In the genomic region with DNA sequence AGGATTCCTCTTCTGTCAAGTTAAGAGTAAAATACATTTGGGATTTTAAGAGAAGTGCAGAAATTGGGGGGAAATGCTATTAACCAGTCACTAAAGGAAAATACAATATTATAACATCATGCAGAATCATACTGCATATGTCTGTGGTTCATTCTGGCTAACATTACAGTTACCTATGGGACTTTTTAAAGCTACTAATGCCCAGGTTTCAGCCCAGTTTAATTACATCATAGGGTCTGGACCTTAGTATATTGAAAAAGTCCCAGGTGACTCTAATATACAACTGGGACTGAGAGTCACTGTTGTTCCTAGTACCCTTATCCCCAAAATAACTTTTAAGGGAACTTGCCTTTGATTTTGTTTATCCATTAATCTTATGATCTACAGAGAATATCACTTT, we compare ENCODE assay signal across 15 cellular contexts. TPM values are rescaled to one million over a fixed set of nuclear protein-coding genes. Genes with fewer than 3 reads are reported as not detected.
DNase-seq lines count a peak whose midpoint lies in the region; ATAC-seq and TF ChIP-seq lines count a peak whose summit lies in the region.
"Had no signal": no experiment of that assay in that cellular context is flagged by ENCODE, and none has a peak within 500 bp of the region (broad histone marks: within the 10 kb centered on the region; RNA-seq: fewer than 3 reads in every experiment).

No MANE protein-coding gene starts in this region.

- peak overlapping the region; percentile 11 for H3K4me2 ChIP-seq in Loucy (ENCODE audit: low read depth, low read length, poor library complexity, severe bottlenecking)
- H3K4me2 ChIP-seq: GM23338 had no signal

- H3K36me3 ChIP-seq in Loucy (ENCODE audit: insufficient read depth, low read length), result peaks cover 81% of the 10 kb centered on the region

- intact Hi-C loops in activated T-helper 2 cell treated with anti-CD3 and anti-CD28 coated beads, Interferon-gamma antibody, Interleukin-2, Interleukin-4, amounts not matched to agents 10 μg/mL and 5 μg/mL and 100 μg/mL, durations not matched to agents 14 hours and 24 hours and 36 hours (cut with micrococcal nuclease), result no loop called here
- intact Hi-C loops in MCF 10A (cut with micrococcal nuclease), result no loop called here

- no peaks in the 10 kb centered on the region for H3K27me3 ChIP-seq in Loucy (ENCODE audit: insufficient read depth, low read length, poor library complexity, severe bottlenecking)

- no peak overlapping the region for H3K4me3 Mint-ChIP-seq in activated T-cell treated with anti-CD3 and anti-CD28 coated beads, Interleukin-2, amount 50 U/mL, for 72 hours
- no peak overlapping the region for H3K4me3 Mint-ChIP-seq in activated T-cell treated with anti-CD3 and anti-CD28 coated beads, Interleukin-2, amount 50 U/mL, for 4 hours
- H3K4me3 Mint-ChIP-seq in activated T-helper 2 cell treated with anti-CD3 and anti-CD28 coated beads, Interferon-gamma antibody, Interleukin-2, Interleukin-4, amounts not matched to agents 10 μg/mL and 5 μg/mL and 100 μg/mL, durations not matched to agents 14 hours and 24 hours and 36 hours (ENCODE audit: low read depth), result no peak overlapping the region
- H3K4me3 Mint-ChIP-seq in MCF 10A (ENCODE audit: unreplicated experiment), result no peak overlapping the region
- H3K4me3 Mint-ChIP-seq: CD4-positive, alpha-beta memory T cell; GM23338; H9 had no signal

- peaks cover 5 to 25% of the 10 kb centered on the region in 2 donors for H3K36me3 Mint-ChIP-seq in activated T-cell treated with anti-CD3 and anti-CD28 coated beads, Interleukin-2, amount 50 U/mL, for 72 hours (ENCODE audit: insufficient read depth in 2 of 2)
- peaks cover 39% of the 10 kb centered on the region for H3K36me3 Mint-ChIP-seq in activated T-cell treated with anti-CD3 and anti-CD28 coated beads, Interleukin-2, amount 50 U/mL, for 4 hours (ENCODE audit: insufficient read depth)
- H3K36me3 Mint-ChIP-seq in activated T-helper 2 cell treated with anti-CD3 and anti-CD28 coated beads, Interferon-gamma antibody, Interleukin-2, Interleukin-4, amounts not matched to agents 10 μg/mL and 5 μg/mL and 100 μg/mL, durations not matched to agents 14 hours and 24 hours and 36 hours (ENCODE audit: low read depth), result peaks cover 66% of the 10 kb centered on the region
- H3K36me3 Mint-ChIP-seq in MCF 10A (ENCODE audit: insufficient read depth, unreplicated experiment), result peaks cover 74% of the 10 kb centered on the region

- peaks cover 31% of the 10 kb centered on the region for H3K79me2 ChIP-seq in Loucy (ENCODE audit: insufficient read depth, low read length)

- H3K9ac ChIP-seq in Loucy (ENCODE audit: low read depth, low read length, poor library complexity, severe bottlenecking), result no peak overlapping the region

- no peaks in the 10 kb centered on the region for H3K27me3 Mint-ChIP-seq in activated T-cell treated with anti-CD3 and anti-CD28 coated beads, Interleukin-2, amount 50 U/mL, for 72 hours (ENCODE audit: low read depth)
- no peaks in the 10 kb centered on the region for H3K27me3 Mint-ChIP-seq in activated T-cell treated with anti-CD3 and anti-CD28 coated beads, Interleukin-2, amount 50 U/mL, for 4 hours (ENCODE audit: low read depth)
- H3K27me3 Mint-ChIP-seq in activated T-helper 2 cell treated with anti-CD3 and anti-CD28 coated beads, Interferon-gamma antibody, Interleukin-2, Interleukin-4, amounts not matched to agents 10 μg/mL and 5 μg/mL and 100 μg/mL, durations not matched to agents 14 hours and 24 hours and 36 hours (ENCODE audit: low read depth), result no peaks in the 10 kb centered on the region
- no peaks in the 10 kb centered on the region for H3K27me3 Mint-ChIP-seq in MCF 10A (ENCODE audit: insufficient read depth, unreplicated experiment)
- H3K27me3 Mint-ChIP-seq: CD4-positive, alpha-beta memory T cell had no signal

- DNase-seq in activated T-cell treated with anti-CD3 and anti-CD28 coated beads, Interleukin-2, amount 50 U/mL, for 72 hours, result no peak
- DNase-seq in activated T-cell treated with anti-CD3 and anti-CD28 coated beads, Interleukin-2, amount 50 U/mL, for 4 hours, result no peak
- DNase-seq in activated T-helper 2 cell treated with anti-CD3 and anti-CD28 coated beads, Interferon-gamma antibody, Interleukin-2, Interleukin-4, amounts not matched to agents 10 μg/mL and 5 μg/mL and 100 μg/mL, durations not matched to agents 14 hours and 24 hours and 36 hours (ENCODE audit: low spot score), result no peak
- DNase-seq in MCF 10A (ENCODE audit: unreplicated experiment) (no peak), KG1 (lab: John Stamatoyannopoulos, UW) (no peak)
- DNase-seq: C1 segment of cervical spinal cord; Calu3; CD4-positive, alpha-beta memory T cell; COR-L47; DMS79 treated with DMSO at 0.1 percent for 48 hours; GF-D8; H9 had no signal

- CTCF ChIA-PET in MCF 10A (lab: Yijun Ruan, JAX), result interaction anchor here (0.6 kb wide), 1 partner anchor 446 kb away, joined by 3 read pairs; no protein-coding TSS in a partner anchor

- no peaks in the 10 kb centered on the region for H3F3A ChIP-seq in Loucy (ENCODE audit: low read depth)

- peaks cover 22% of the 10 kb centered on the region for H3K4me1 ChIP-seq in Loucy (ENCODE audit: insufficient read depth, low read length, poor library complexity, severe bottlenecking)

- no peaks in the 10 kb centered on the region for H3K9me2 ChIP-seq in Loucy (replicated peaks; ENCODE audit: low read depth, low read length)

- peaks cover 32% of the 10 kb centered on the region for H4K20me1 ChIP-seq in Loucy (ENCODE audit: insufficient read depth, low read length, poor library complexity, severe bottlenecking)

- H3K27ac Mint-ChIP-seq in activated T-cell treated with anti-CD3 and anti-CD28 coated beads, Interleukin-2, amount 50 U/mL, for 72 hours, result peak overlapping the region; percentile 81
- H3K27ac Mint-ChIP-seq in activated T-helper 2 cell treated with anti-CD3 and anti-CD28 coated beads, Interferon-gamma antibody, Interleukin-2, Interleukin-4, amounts not matched to agents 10 μg/mL and 5 μg/mL and 100 μg/mL, durations not matched to agents 14 hours and 24 hours and 36 hours, result peak overlapping the region; percentile 21
- no peak overlapping the region for H3K27ac Mint-ChIP-seq in MCF 10A (ENCODE audit: low read depth, unreplicated experiment)
- H3K27ac Mint-ChIP-seq: GM23338, H9 had no signal

- H3K9me3 ChIP-seq in Loucy (ENCODE audit: insufficient read depth, low read depth, low read length), result no peaks in the 10 kb centered on the region

- POLR2A ChIA-PET in MCF 10A (lab: Yijun Ruan, JAX), result interaction anchor here (1.6 kb wide), 1 partner anchor 10 kb away, joined by 7 read pairs; a partner anchor contains a TSS

- ATAC-seq in activated T-cell treated with anti-CD3 and anti-CD28 coated beads, Interleukin-2, amount 50 U/mL, for 72 hours (replicated peaks in 1 of 2), result no peak
- ATAC-seq in activated T-cell treated with anti-CD3 and anti-CD28 coated beads, Interleukin-2, amount 50 U/mL, for 4 hours, result no peak
- ATAC-seq: GM23338, HCT116 had no signal

- no peak overlapping the region for H3K4me3 ChIP-seq in Loucy (ENCODE audit: low read length, poor library complexity, severe bottlenecking)
- H3K4me3 ChIP-seq: GM23338 had no signal

- H2AFZ ChIP-seq in Loucy (ENCODE audit: low read length), result no peak overlapping the region
- H2AFZ ChIP-seq: GM23338 had no signal

- BruUV-seq in MCF 10A (replicated peaks; lab: Mats Ljungman, UMichigan), result no TSS peak

- H3K9me3 Mint-ChIP-seq in activated T-cell treated with anti-CD3 and anti-CD28 coated beads, Interleukin-2, amount 50 U/mL, for 72 hours, result no peaks in the 10 kb centered on the region
- H3K9me3 Mint-ChIP-seq in activated T-cell treated with anti-CD3 and anti-CD28 coated beads, Interleukin-2, amount 50 U/mL, for 4 hours, result no peaks in the 10 kb centered on the region
- no peaks in the 10 kb centered on the region for H3K9me3 Mint-ChIP-seq in activated T-helper 2 cell treated with anti-CD3 and anti-CD28 coated beads, Interferon-gamma antibody, Interleukin-2, Interleukin-4, amounts not matched to agents 10 μg/mL and 5 μg/mL and 100 μg/mL, durations not matched to agents 14 hours and 24 hours and 36 hours
- H3K9me3 Mint-ChIP-seq in MCF 10A (ENCODE audit: unreplicated experiment), result no peaks in the 10 kb centered on the region
- H3K9me3 Mint-ChIP-seq: CD4-positive, alpha-beta memory T cell; GM23338; H9 had no signal

- TF ChIP-seq CTCF in Loucy (conservative IDR thresholded peaks at IDR 0.05; ENCODE audit: low read length) (no peak), MCF 10A (IDR thresholded peaks at IDR 0.05; ENCODE audit: unreplicated experiment) (no peak)

- H3K4me1 Mint-ChIP-seq in activated T-cell treated with anti-CD3 and anti-CD28 coated beads, Interleukin-2, amount 50 U/mL, for 72 hours (ENCODE audit: low read depth), result peaks cover 4% of the 10 kb centered on the region
- peaks cover 17% of the 10 kb centered on the region for H3K4me1 Mint-ChIP-seq in activated T-cell treated with anti-CD3 and anti-CD28 coated beads, Interleukin-2, amount 50 U/mL, for 4 hours (ENCODE audit: low read depth)
- peaks cover 12% of the 10 kb centered on the region for H3K4me1 Mint-ChIP-seq in activated T-helper 2 cell treated with anti-CD3 and anti-CD28 coated beads, Interferon-gamma antibody, Interleukin-2, Interleukin-4, amounts not matched to agents 10 μg/mL and 5 μg/mL and 100 μg/mL, durations not matched to agents 14 hours and 24 hours and 36 hours (ENCODE audit: low read depth)
- no peaks in the 10 kb centered on the region for H3K4me1 Mint-ChIP-seq in MCF 10A (ENCODE audit: insufficient read depth, unreplicated experiment)
- H3K4me1 Mint-ChIP-seq: GM23338, H9 had no signal

RNA-seq across cellular contexts. Expression of a gene that starts 10.0 kb away (rescaled TPM):
- 100 to 1,000 TPM in 1 of 2 donors, 10 to 100 TPM in 1; 85.0 to 118 TPM for total RNA-seq in activated T-cell treated with anti-CD3 and anti-CD28 coated beads, Interleukin-2, amount 50 U/mL, for 72 hours
- total RNA-seq in activated T-cell treated with anti-CD3 and anti-CD28 coated beads, Interleukin-2, amount 50 U/mL, for 4 hours, result 100 to 1,000 TPM; 229 to 243 (median 239) TPM
- 162 and 173 TPM in 2 replicates for total RNA-seq in activated T-helper 2 cell treated with anti-CD3 and anti-CD28 coated beads, Interferon-gamma antibody, Interleukin-2, Interleukin-4, amounts not matched to agents 10 μg/mL and 5 μg/mL and 100 μg/mL, durations not matched to agents 14 hours and 24 hours and 36 hours
- 136 and 140 TPM in 2 replicates for total RNA-seq in MCF 10A (2022)

RNA-seq across cellular contexts. Expression of a gene that starts 10.1 kb away (rescaled TPM):
- total RNA-seq in activated T-cell treated with anti-CD3 and anti-CD28 coated beads, Interleukin-2, amount 50 U/mL, for 72 hours, result 10 to 100 TPM; 25.2 to 29.4 TPM
- total RNA-seq in activated T-cell treated with anti-CD3 and anti-CD28 coated beads, Interleukin-2, amount 50 U/mL, for 4 hours, result 10 to 100 TPM; 17.8 to 22.3 (median 19.5) TPM
- total RNA-seq in activated T-helper 2 cell treated with anti-CD3 and anti-CD28 coated beads, Interferon-gamma antibody, Interleukin-2, Interleukin-4, amounts not matched to agents 10 μg/mL and 5 μg/mL and 100 μg/mL, durations not matched to agents 14 hours and 24 hours and 36 hours, result 28.0 and 29.4 TPM in 2 replicates
- total RNA-seq in MCF 10A (2022), result 32.2 and 38.9 TPM in 2 replicates
